ENCODE assay signal across 29 cellular contexts in the genomic region with DNA sequence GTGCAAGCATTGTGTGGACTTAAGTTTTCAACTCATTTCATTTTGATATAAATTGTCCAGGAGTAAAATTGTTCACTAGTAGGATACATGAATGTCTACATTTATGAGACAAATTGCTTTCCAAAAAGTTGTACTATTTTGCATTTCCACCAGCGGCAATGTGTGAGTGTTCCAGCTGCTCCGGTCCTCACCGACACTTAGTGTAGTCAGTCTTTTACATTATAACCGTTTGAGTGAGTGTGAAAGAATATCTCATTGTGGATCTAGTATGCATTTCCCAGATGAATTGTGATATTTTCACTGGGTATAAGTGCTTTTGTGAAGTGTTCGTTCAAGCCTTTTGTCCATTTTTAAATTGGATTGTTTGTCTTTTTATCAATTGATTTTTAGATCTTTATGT.
"Had no signal": no experiment of that assay in that cellular context is flagged by ENCODE, and none has a peak within 500 bp of the region (broad histone marks: within the 10 kb centered on the region; RNA-seq: fewer than 3 reads in every experiment).

No MANE protein-coding gene starts in this region.

- H3K36me3 Mint-ChIP-seq: stimulated activated effector memory CD8-positive, alpha-beta T cell treated with anti-CD3 and anti-CD28 coated beads, Interleukin-12 subunit alpha, Interleukin-12 subunit beta, amount 100 ng/mL, for 72 hours; stimulated activated memory B cell treated with anti-CD40 and anti-IgM and Interleukin-4, amounts not matched to agents 10 μg/mL and 1 μg/mL and 100 μg/mL, for 72 hours had no signal

- H3K36me3 ChIP-seq: stomach, suprapubic skin, thoracic aorta, thyroid gland, tibial artery, transverse colon, upper lobe of left lung, upper lobe of right lung, uterus, vagina had no signal

- H3K4me3 Mint-ChIP-seq: stimulated activated effector memory CD8-positive, alpha-beta T cell treated with anti-CD3 and anti-CD28 coated beads, Interleukin-12 subunit alpha, Interleukin-12 subunit beta, amount 100 ng/mL, for 72 hours; stimulated activated memory B cell treated with anti-CD40 and anti-IgM and Interleukin-4, amounts not matched to agents 10 μg/mL and 1 μg/mL and 100 μg/mL, for 72 hours; stimulated activated naive B cell treated with anti-CD40 and anti-IgM and Interleukin-4, amounts not matched to agents 10 μg/mL and 1 μg/mL and 100 μg/mL, for 72 hours; stimulated activated naive CD8-positive, alpha-beta T cell treated with anti-CD3 and anti-CD28 coated beads, Interleukin-15, amount 100 ng/mL, for 72 hours; stimulated activated naive CD8-positive, alpha-beta T cell treated with anti-CD3 and anti-CD28 coated beads, Interleukin-15, Interleukin-2, amounts not matched to agents 100 ng/mL and 50 ng/mL, for 24 hours; type B pancreatic cell had no signal

- H3K27me3 Mint-ChIP-seq: stimulated activated memory B cell treated with anti-CD40 and anti-IgM and Interleukin-4, amounts not matched to agents 10 μg/mL and 1 μg/mL and 100 μg/mL, for 72 hours; stimulated activated naive CD8-positive, alpha-beta T cell treated with anti-CD3 and anti-CD28 coated beads, Interleukin-15, amount 100 ng/mL, for 72 hours; type B pancreatic cell had no signal

- H3K4me1 ChIP-seq: suprapubic skin, transverse colon, upper lobe of left lung, upper lobe of right lung, uterus, vagina had no signal

- H3K27ac ChIP-seq: stomach, suprapubic skin, testis, thoracic aorta, thyroid gland, tibial artery, tibial nerve, transverse colon, upper lobe of left lung, upper lobe of right lung, uterus, vagina had no signal

- H3K27me3 ChIP-seq: testis, thyroid gland, tibial artery, tibial nerve, transverse colon, upper lobe of left lung, upper lobe of right lung, uterus, vagina had no signal

- ATAC-seq: stimulated activated effector memory CD8-positive, alpha-beta T cell treated with anti-CD3 and anti-CD28 coated beads, Interleukin-12 subunit alpha, Interleukin-12 subunit beta, amount 100 ng/mL, for 72 hours; stimulated activated memory B cell treated with anti-CD40 and anti-IgM and Interleukin-4, amounts not matched to agents 10 μg/mL and 1 μg/mL and 100 μg/mL, for 72 hours; stimulated activated naive B cell treated with anti-CD40 and anti-IgM and Interleukin-4, amounts not matched to agents 10 μg/mL and 1 μg/mL and 100 μg/mL, for 72 hours; stimulated activated naive CD8-positive, alpha-beta T cell treated with anti-CD3 and anti-CD28 coated beads, Interleukin-15, amount 100 ng/mL, for 72 hours; stimulated activated naive CD8-positive, alpha-beta T cell treated with anti-CD3 and anti-CD28 coated beads, Interleukin-15, Interleukin-2, amounts not matched to agents 100 U/mL and 50 U/mL, for 24 hours; upper lobe of right lung had no signal

- H3K4me3 ChIP-seq: stomach, suprapubic skin, testis, thoracic aorta, thyroid gland, tibial artery, tibial nerve, transverse colon, upper lobe of left lung, upper lobe of right lung, uterus, vagina had no signal

- H3K4me1 Mint-ChIP-seq: stimulated activated effector memory CD8-positive, alpha-beta T cell treated with anti-CD3 and anti-CD28 coated beads, Interleukin-12 subunit alpha, Interleukin-12 subunit beta, amount 100 ng/mL, for 72 hours; stimulated activated memory B cell treated with anti-CD40 and anti-IgM and Interleukin-4, amounts not matched to agents 10 μg/mL and 1 μg/mL and 100 μg/mL, for 72 hours; stimulated activated naive B cell treated with anti-CD40 and anti-IgM and Interleukin-4, amounts not matched to agents 10 μg/mL and 1 μg/mL and 100 μg/mL, for 72 hours; stimulated activated naive CD8-positive, alpha-beta T cell treated with anti-CD3 and anti-CD28 coated beads, Interleukin-15, amount 100 ng/mL, for 72 hours had no signal

- H3K9me3 Mint-ChIP-seq: type B pancreatic cell had no signal

- H3K27ac Mint-ChIP-seq: stimulated activated effector memory CD8-positive, alpha-beta T cell treated with anti-CD3 and anti-CD28 coated beads, Interleukin-12 subunit alpha, Interleukin-12 subunit beta, amount 100 ng/mL, for 72 hours; stimulated activated memory B cell treated with anti-CD40 and anti-IgM and Interleukin-4, amounts not matched to agents 10 μg/mL and 1 μg/mL and 100 μg/mL, for 72 hours; stimulated activated naive B cell treated with anti-CD40 and anti-IgM and Interleukin-4, amounts not matched to agents 10 μg/mL and 1 μg/mL and 100 μg/mL, for 72 hours; stimulated activated naive CD8-positive, alpha-beta T cell treated with anti-CD3 and anti-CD28 coated beads, Interleukin-15, amount 100 ng/mL, for 72 hours; stimulated activated naive CD8-positive, alpha-beta T cell treated with anti-CD3 and anti-CD28 coated beads, Interleukin-15, Interleukin-2, amounts not matched to agents 100 ng/mL and 50 ng/mL, for 24 hours; type B pancreatic cell had no signal

- H3K9me3 ChIP-seq: testis, thyroid gland, upper lobe of right lung had no signal

- DNase-seq: stimulated activated CD4-positive, alpha-beta T cell treated with anti-CD3 and anti-CD28 coated beads, Interleukin-2, amount 100 ng/mL, for 48 hours; stimulated activated CD4-positive, alpha-beta T cell treated with anti-CD3 and anti-CD28 coated beads, Interleukin-4, amount 100 ng/mL, for 1 hour; stimulated activated CD4-positive, alpha-beta T cell treated with anti-CD3 and anti-CD28 coated beads, Interleukin-4, amount 100 ng/mL, for 24 hours; stimulated activated CD4-positive, alpha-beta T cell treated with anti-CD3 and anti-CD28 coated beads, Interleukin-4, amount 100 ng/mL, for 4 hours; stimulated activated CD8-positive, alpha-beta memory T cell treated with anti-CD3 and anti-CD28 coated beads, Interleukin-4, amount 100 ng/mL, for 48 hours; stimulated activated naive B cell treated with anti-CD40 and anti-IgM and Interleukin-4, amounts not matched to agents 10 μg/mL and 1 μg/mL and 100 μg/mL, for 72 hours; stimulated activated naive CD4-positive, alpha-beta T cell; stimulated activated naive CD4-positive, alpha-beta T cell treated with Interleukin-2 at 50 U/mL for 16 hours; stimulated activated naive CD8-positive, alpha-beta T cell treated with anti-CD3 and anti-CD28 coated beads, Interleukin-15, amount 100 ng/mL, for 72 hours; stimulated activated naive CD8-positive, alpha-beta T cell treated with anti-CD3 and anti-CD28 coated beads, Interleukin-15, Interleukin-2, amounts not matched to agents 100 U/mL and 50 U/mL, for 24 hours; stomach; substantia nigra; testis; thyroid gland; tibial artery; transverse colon; trophoblast cell; upper lobe of left lung; upper lobe of right lung; uterus had no signal

- FAIRE-seq: urothelium cell line had no signal
